7 cellular contexts compared by ENCODE assay signal in the genomic region with DNA sequence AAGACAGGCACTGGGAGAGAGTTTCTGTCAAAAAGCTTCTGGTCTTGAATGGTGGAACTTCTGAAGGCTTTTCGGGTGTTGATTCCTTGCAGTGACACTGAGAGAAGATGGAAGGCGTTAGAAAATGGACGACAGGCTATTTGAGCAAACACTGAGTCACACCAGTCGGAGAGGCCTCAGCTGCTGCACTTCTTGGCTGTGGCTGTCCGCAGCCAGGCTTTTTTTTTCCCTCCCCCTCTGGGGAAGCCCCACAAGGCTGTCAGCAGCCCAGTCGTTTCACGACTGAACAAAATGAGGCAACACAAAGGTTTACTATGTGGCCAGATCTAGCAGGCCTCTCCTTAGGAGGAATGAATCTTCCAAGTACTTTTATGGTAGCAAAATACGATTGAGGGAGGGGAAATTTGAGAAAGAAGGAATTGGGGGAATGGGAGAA. TPM values are rescaled to one million over a fixed set of nuclear protein-coding genes. Genes with fewer than 3 reads are reported as not detected.
DNase-seq lines count a peak whose midpoint lies in the region; ATAC-seq and TF ChIP-seq lines count a peak whose summit lies in the region.

No MANE protein-coding gene starts in this region.

- WGBS in upper lobe of left lung, 2 donors: 23 to 39% methylated on average over 8 of the region's 8 CpGs

- no peaks in the 10 kb centered on the region for H3K9me3 Mint-ChIP-seq in activated CD4-positive, alpha-beta memory T cell treated with anti-CD3 and anti-CD28 coated beads, Interleukin-2, amount 10 ng/mL, durations not matched to agents 7 days and 5 days
- no peaks in the 10 kb centered on the region for H3K9me3 Mint-ChIP-seq in nephron progenitor cell

- peaks cover 16% of the 10 kb centered on the region for H3K4me1 ChIP-seq in fibroblast of lung (ENCODE audit: control insufficient read depth, extremely low read depth, insufficient read depth, low read length)
- peaks cover 40 to 63% (median 58%) of the 10 kb centered on the region in 4 donors for H3K4me1 ChIP-seq in upper lobe of left lung

- peak overlapping the region; percentile 81 for H3K27ac Mint-ChIP-seq in activated CD4-positive, alpha-beta memory T cell treated with anti-CD3 and anti-CD28 coated beads, Interleukin-2, amount 10 ng/mL, durations not matched to agents 7 days and 5 days
- peak overlapping the region; percentile 97 for H3K27ac Mint-ChIP-seq in nephron progenitor cell

- H3K36me3 ChIP-seq in fibroblast of lung (ENCODE audit: control insufficient read depth, insufficient read depth, low read length) (peaks cover 8% of the 10 kb centered on the region), upper lobe of left lung (peaks cover 23 to 54% (median 45%) of the 10 kb centered on the region in 4 donors)

- no peak overlapping the region for H3K9ac ChIP-seq in fibroblast of lung (ENCODE audit: insufficient read depth, low read length)

- H2AFZ ChIP-seq in fibroblast of lung (ENCODE audit: low read length): no peak overlapping the region

- H4K20me1 ChIP-seq in fibroblast of lung (ENCODE audit: control insufficient read depth, extremely low read depth, insufficient read depth, low read length): no peaks in the 10 kb centered on the region

- peaks cover 57% of the 10 kb centered on the region for H3K36me3 Mint-ChIP-seq in activated CD4-positive, alpha-beta memory T cell treated with anti-CD3 and anti-CD28 coated beads, Interleukin-2, amount 10 ng/mL, durations not matched to agents 7 days and 5 days (ENCODE audit: low read depth)
- peaks cover 40% of the 10 kb centered on the region for H3K36me3 Mint-ChIP-seq in nephron progenitor cell (ENCODE audit: low read depth)

- POLR2A ChIA-PET in activated CD4-positive, alpha-beta memory T cell treated with anti-CD3 and anti-CD28 coated beads, Interleukin-2, amount 10 ng/mL, durations not matched to agents 7 days and 5 days (lab: Charles Lee): interaction anchor here (0.7 to 1.5 kb wide), 6 partner anchors 13 to 244 kb away, joined by 3 to 5 read pairs (median 3); partner anchors contain the start of gene WASF2

- no peaks in the 10 kb centered on the region for H3K27me3 Mint-ChIP-seq in activated CD4-positive, alpha-beta memory T cell treated with anti-CD3 and anti-CD28 coated beads, Interleukin-2, amount 10 ng/mL, durations not matched to agents 7 days and 5 days
- H3K27me3 Mint-ChIP-seq in nephron progenitor cell (ENCODE audit: low read depth, poor library complexity): no peaks in the 10 kb centered on the region

- H3K27ac ChIP-seq in fibroblast of lung (ENCODE audit: insufficient read depth, low read length): peak overlapping the region; percentile 72
- H3K27ac ChIP-seq in upper lobe of left lung: peak overlapping the region; percentile 36 to 71 (median 64)

- peak; percentile 74 for DNase-seq in activated CD4-positive, alpha-beta memory T cell treated with anti-CD3 and anti-CD28 coated beads, Interleukin-2, amount 10 ng/mL, durations not matched to agents 7 days and 5 days
- peak; percentile 94 to 95 for DNase-seq in fibroblast of lung (ENCODE audit: low read depth in 2 of 2)
- DNase-seq in nephron progenitor cell: no peak
- peak in 1 of 2 donors; percentile 90 for DNase-seq in upper lobe of left lung
- DNase-seq in GM19238 (ENCODE audit: insufficient read length, low spot score): no peak

- ATAC-seq in GM18868 (IDR thresholded peaks at IDR 0.05; ENCODE audit: unreplicated experiment): peak; percentile 49
- ATAC-seq in HG03520 (IDR thresholded peaks at IDR 0.05; ENCODE audit: unreplicated experiment): peak; percentile 55
- peak; percentile 84 to 94 for ATAC-seq in upper lobe of left lung (ENCODE audit: low FRiP score in 2 of 2)

- no peak overlapping the region for H3K4me3 Mint-ChIP-seq in activated CD4-positive, alpha-beta memory T cell treated with anti-CD3 and anti-CD28 coated beads, Interleukin-2, amount 10 ng/mL, durations not matched to agents 7 days and 5 days
- peak overlapping the region; percentile 58 for H3K4me3 Mint-ChIP-seq in nephron progenitor cell

- H3K4me2 ChIP-seq in fibroblast of lung (ENCODE audit: extremely low read depth, insufficient read depth, low read length): peak overlapping the region; percentile 32

- H3K4me3 ChIP-seq in fibroblast of lung (replicated peaks in 1 of 4; ENCODE audit: control extremely low read depth in 1 of 4, insufficient read depth in 1 of 4, low read depth in 3 of 4, low read length in 4 of 4) (no peak overlapping the region), upper lobe of left lung (no peak overlapping the region)

- no peak for TF ChIP-seq POLR2A in upper lobe of left lung (IDR thresholded peaks at IDR 0.05)

- H3K27me3 ChIP-seq in fibroblast of lung (ENCODE audit: control insufficient read depth, insufficient read depth, low read length) (no peaks in the 10 kb centered on the region), upper lobe of left lung (no peaks in the 10 kb centered on the region)

- H3K79me2 ChIP-seq in fibroblast of lung (ENCODE audit: control insufficient read depth, insufficient read depth, low read length): peaks cover 7% of the 10 kb centered on the region

- H3K9me3 ChIP-seq in fibroblast of lung (ENCODE audit: control insufficient read depth, insufficient read depth, low read depth, low read length) (no peaks in the 10 kb centered on the region), upper lobe of left lung (no peaks in the 10 kb centered on the region)

- TF ChIP-seq EP300 in upper lobe of left lung (IDR thresholded peaks at IDR 0.05): peak in 1 of 4 donors; percentile 9

- CTCF ChIA-PET in activated CD4-positive, alpha-beta memory T cell treated with anti-CD3 and anti-CD28 coated beads, Interleukin-2, amount 10 ng/mL, durations not matched to agents 7 days and 5 days (lab: Charles Lee): interaction anchor here (1.0 to 12.7 kb wide), 7 partner anchors 10 to 244 kb away, joined by 3 to 89 read pairs (median 7); partner anchors contain the start of gene AHDC1

- TF ChIP-seq CTCF in fibroblast of lung (conservative IDR thresholded peaks at IDR 0.05 in 1 of 2, IDR thresholded peaks at IDR 0.05 in 1 of 2; ENCODE audit: low read depth in 1 of 2, low read length in 2 of 2) (no peak), nephron progenitor cell (IDR thresholded peaks at IDR 0.05) (no peak), upper lobe of left lung (IDR thresholded peaks at IDR 0.05) (no peak)

- H3K4me1 Mint-ChIP-seq in activated CD4-positive, alpha-beta memory T cell treated with anti-CD3 and anti-CD28 coated beads, Interleukin-2, amount 10 ng/mL, durations not matched to agents 7 days and 5 days: peaks cover 53% of the 10 kb centered on the region
- peaks cover 65% of the 10 kb centered on the region for H3K4me1 Mint-ChIP-seq in nephron progenitor cell

RNA-seq across cellular contexts. Expression of gene GPR3, which starts 25.9 kb away (rescaled TPM):
- total RNA-seq in activated CD4-positive, alpha-beta memory T cell treated with anti-CD3 and anti-CD28 coated beads, Interleukin-2, amount 10 ng/mL, durations not matched to agents 7 days and 5 days: under 1 TPM; 0.58 to 0.65 TPM
- 0.17 and 0.26 TPM in 2 replicates for total RNA-seq in fibroblast of lung
- 0.82 and 2.1 TPM in 2 replicates for polyA plus RNA-seq in fibroblast of lung
- 0.54 and 1.7 TPM in 2 replicates for polyA plus RNA-seq in fibroblast of lung (2012)
- 2.6 and 7.0 TPM in 2 replicates for polyA minus RNA-seq in fibroblast of lung (ENCODE audit: low replicate concordance)
- 1 to 10 TPM in 2 of 6 donors, under 1 TPM in 3, not detected in 1; 0.39 to 1.6 (median 0.76) TPM for total RNA-seq in upper lobe of left lung

RNA-seq across cellular contexts. Expression of gene CD164L2, which starts 35.2 kb away (rescaled TPM):
- not detected for total RNA-seq in activated CD4-positive, alpha-beta memory T cell treated with anti-CD3 and anti-CD28 coated beads, Interleukin-2, amount 10 ng/mL, durations not matched to agents 7 days and 5 days
- not detected in 2 replicates for total RNA-seq in fibroblast of lung
- not detected in 2 replicates for polyA plus RNA-seq in fibroblast of lung
- not detected in 2 replicates for polyA plus RNA-seq in fibroblast of lung (2012)
- not detected in 2 replicates for polyA minus RNA-seq in fibroblast of lung (ENCODE audit: low replicate concordance)
- 10 to 100 TPM in 1 of 6 donors, 1 to 10 TPM in 5; 2.3 to 12.3 (median 5.5) TPM for total RNA-seq in upper lobe of left lung

RNA-seq across cellular contexts. Expression of gene FCN3, which starts 43.7 kb away (rescaled TPM):
- not detected for total RNA-seq in activated CD4-positive, alpha-beta memory T cell treated with anti-CD3 and anti-CD28 coated beads, Interleukin-2, amount 10 ng/mL, durations not matched to agents 7 days and 5 days
- total RNA-seq in fibroblast of lung (not detected in 2 replicates), upper lobe of left lung (1,000 to 10,000 TPM in 1 of 6 donors, 100 to 1,000 TPM in 5; 145 to 1,319 (median 555) TPM)
- not detected in 2 replicates for polyA plus RNA-seq in fibroblast of lung
- polyA plus RNA-seq in fibroblast of lung (2012): 0.22 TPM in 1 of 2 replicates, not detected in the other
- polyA minus RNA-seq in fibroblast of lung (ENCODE audit: low replicate concordance): not detected in 2 replicates

RNA-seq across cellular contexts. Expression of gene MAP3K6, which starts 51.6 kb away (rescaled TPM):
- 10 to 100 TPM; 10.5 to 11.1 TPM for total RNA-seq in activated CD4-positive, alpha-beta memory T cell treated with anti-CD3 and anti-CD28 coated beads, Interleukin-2, amount 10 ng/mL, durations not matched to agents 7 days and 5 days
- total RNA-seq in fibroblast of lung (8.3 and 12.1 TPM in 2 replicates), upper lobe of left lung (100 to 1,000 TPM in 4 of 6 donors, 10 to 100 TPM in 2; 36.6 to 302 (median 118) TPM)
- 9.0 and 11.5 TPM in 2 replicates for polyA plus RNA-seq in fibroblast of lung
- polyA plus RNA-seq in fibroblast of lung (2012): 25.2 and 36.2 TPM in 2 replicates
- 31.1 and 43.4 TPM in 2 replicates for polyA minus RNA-seq in fibroblast of lung (ENCODE audit: low replicate concordance)

Comparison
In these comparisons a context has a peak if more than half of its experiments do, and no peak if none do; other contexts are left out.
1. DNase-seq: peak in activated CD4-positive, alpha-beta memory T cell treated with anti-CD3 and anti-CD28 coated beads, Interleukin-2, amount 10 ng/mL, durations not matched to agents 7 days and 5 days (single experiment) and fibroblast of lung (2 of 2); none in nephron progenitor cell (single experiment) and GM19238 (single experiment).
2. RNA of gene FCN3, which starts 43.7 kb away (total RNA-seq): 145 to 1,319 TPM in upper lobe of left lung; not detected in activated CD4-positive, alpha-beta memory T cell treated with anti-CD3 and anti-CD28 coated beads, Interleukin-2, amount 10 ng/mL, durations not matched to agents 7 days and 5 days and not detected in fibroblast of lung; every median in the first group is over 100 times any median in the second.
3. Peak in every context shown above with its lines, with median percentiles within 50 percentile points of each other: ATAC-seq.